21 cellular contexts compared by ENCODE assay signal in genomic region chr2:67829470-67829869, GRCh38.
DNase-seq lines count a peak whose midpoint lies in the region; ATAC-seq and TF ChIP-seq lines count a peak whose summit lies in the region.
"Had no signal": no experiment of that assay in that cellular context is flagged by ENCODE, and none has a peak within 500 bp of the region (broad histone marks: within the 10 kb centered on the region; RNA-seq: fewer than 3 reads in every experiment).

No MANE protein-coding gene starts in this region.

- in situ Hi-C loops in IMR-90 (cut with MboI; ENCODE audit: low sequenced_read_pairs) = loop anchor here (25.0 kb wide), 1 partner anchor 342 kb away; no protein-coding TSS in a partner anchor

- H3K4me1 ChIP-seq in IMR-90 (ENCODE audit: control insufficient read depth, insufficient read depth, low read length) (peaks cover 5% of the 10 kb centered on the region; the same call in 1 of the 2 replicates), Karpas-422 (ENCODE audit: low read length) (peaks cover 72% of the 10 kb centered on the region), esophagus muscularis mucosa (peaks cover 0 to 9% (median 4%) of the 10 kb centered on the region in 4 donors)
- H3K4me1 ChIP-seq: BE2C had no signal

- no peak for TF ChIP-seq RAD21 in IMR-90 (IDR thresholded peaks at IDR 0.05; ENCODE audit: low read length)

- H3K4me2 ChIP-seq in IMR-90 (ENCODE audit: low read depth, low read length) (no peak overlapping the region), Karpas-422 (ENCODE audit: low read depth, low read length, poor library complexity, severe bottlenecking) (no peak overlapping the region)
- H3K4me2 ChIP-seq: BLaER1 had no signal

- H4K20me1 ChIP-seq in IMR-90 (ENCODE audit: insufficient read depth, low read length) (no peaks in the 10 kb centered on the region), Karpas-422 (ENCODE audit: insufficient read depth, low read depth, low read length) (no peaks in the 10 kb centered on the region)
- H4K20me1 ChIP-seq: BLaER1 had no signal

- no peak overlapping the region for H2AFZ ChIP-seq in IMR-90 (replicated peaks; ENCODE audit: low read length, poor library complexity)
- H2AFZ ChIP-seq in Karpas-422 (ENCODE audit: low read length) = peak overlapping the region; percentile 75

- no peak overlapping the region for H3K9ac ChIP-seq in IMR-90 (ENCODE audit: low read depth, low read length)
- peak overlapping the region; percentile 21 for H3K9ac ChIP-seq in Karpas-422 (ENCODE audit: low read length)
- H3K9ac ChIP-seq: BLaER1 had no signal

- H3K9me2 ChIP-seq in Karpas-422 (replicated peaks; ENCODE audit: insufficient read depth, low read length) = no peaks in the 10 kb centered on the region

- H4K5ac ChIP-seq in IMR-90 (ENCODE audit: low read depth, low read length) = no peak overlapping the region

- peak overlapping the region; percentile 42; the same call in 1 of the 2 replicates for H3K14ac ChIP-seq in IMR-90 (replicated peaks; ENCODE audit: low read depth, low read length)

- H3K56ac ChIP-seq in IMR-90 (ENCODE audit: extremely low read depth, insufficient read depth, low read length) = no peak overlapping the region

- no peak overlapping the region for H2AK9ac ChIP-seq in IMR-90 (replicated peaks; ENCODE audit: low read depth, low read length, poor library complexity)

- H3K27ac ChIP-seq in IMR-90 (ENCODE audit: insufficient read depth, low read length) (no peak overlapping the region), Karpas-422 (ENCODE audit: low read length) (peak overlapping the region; percentile 97), esophagus muscularis mucosa (replicated peaks in 1 of 4) (no peak overlapping the region)
- H3K27ac ChIP-seq: BLaER1 had no signal

- H3K79me1 ChIP-seq in IMR-90 (ENCODE audit: low read depth in 1 of 2, low read length in 2 of 2) = no peaks in the 10 kb centered on the region

- CTCF ChIA-PET in IMR-90 (lab: Yijun Ruan, JAX) = interaction anchor here (0.6 to 1.1 kb wide), 2 partner anchors 133 to 178 kb away, joined by 3 to 4 read pairs; no protein-coding TSS in a partner anchor

- H3K23ac ChIP-seq in IMR-90 (ENCODE audit: low read depth, low read length) = no peak overlapping the region

- DNase-seq in IMR-90 (no peak), Karpas-422 (peak; percentile 53), esophagus muscularis mucosa (ENCODE audit: extremely low spot score) (peak; percentile 68), GM03348 (ENCODE audit: low spot score) (no peak)
- DNase-seq: 8988T; ACHN; BE2C; C1 segment of cervical spinal cord; CD4-positive, alpha-beta memory T cell; CD4-positive, CD25-positive, alpha-beta regulatory T cell; CD8-positive, alpha-beta memory T cell; COR-L47; DMS 273 treated with DMSO at 0.1 percent for 48 hours; DMS153; DMS53; DMS79; DND-41; EL; GDM1 had no signal

- no peak overlapping the region for H4K8ac ChIP-seq in IMR-90 (ENCODE audit: low read depth in 2 of 2, low read length in 2 of 2)

- no peaks in the 10 kb centered on the region for H3K27me3 ChIP-seq in IMR-90 (ENCODE audit: control insufficient read depth, insufficient read depth, low read length)
- no peaks in the 10 kb centered on the region for H3K27me3 ChIP-seq in Karpas-422 (ENCODE audit: low read length)
- H3K27me3 ChIP-seq in esophagus muscularis mucosa = no peaks in the 10 kb centered on the region
- H3K27me3 ChIP-seq: BE2C, BLaER1 had no signal

- TF ChIP-seq EP300 in esophagus muscularis mucosa (IDR thresholded peaks at IDR 0.05) = no peak

- H3K4me3 ChIP-seq in IMR-90 (ENCODE audit: insufficient read depth, low read depth, low read length) (no peak overlapping the region), Karpas-422 (ENCODE audit: low read length) (no peak overlapping the region), esophagus muscularis mucosa (no peak overlapping the region)
- H3K4me3 ChIP-seq: BLaER1 had no signal

- no peak overlapping the region for H3K18ac ChIP-seq in IMR-90 (ENCODE audit: low read depth, low read length)

- TF ChIP-seq CTCF in IMR-90 (conservative IDR thresholded peaks at IDR 0.05; ENCODE audit: low read depth, low read length) (no peak), esophagus muscularis mucosa (IDR thresholded peaks at IDR 0.05) (no peak)

- no peak for ATAC-seq in IMR-90 (ENCODE audit: low read depth)
- ATAC-seq in HG02588 (IDR thresholded peaks at IDR 0.05; ENCODE audit: unreplicated experiment) = no peak

- BruUV-seq in IMR-90 (replicated peaks; lab: Mats Ljungman, UMichigan) = no TSS peak

- peak overlapping the region; percentile 8; the same call in 1 of the 2 replicates for H2BK20ac ChIP-seq in IMR-90 (ENCODE audit: low read depth, low read length)

- no peaks in the 10 kb centered on the region for H3K9me1 ChIP-seq in IMR-90 (ENCODE audit: insufficient read depth, low read length)

- no peaks in the 10 kb centered on the region for H3K79me2 ChIP-seq in Karpas-422 (ENCODE audit: low read length)

- H2AK5ac ChIP-seq in IMR-90 (ENCODE audit: low read depth, low read length) = peak overlapping the region; percentile 68; the same call in 1 of the 2 replicates

- intact Hi-C loops in IMR-90 (cut with micrococcal nuclease) = no loop called here
- intact Hi-C loops in esophagus muscularis mucosa (cut with DNase I) = no loop called here

- TF ChIP-seq POLR2A in IMR-90 (IDR thresholded peaks at IDR 0.05; ENCODE audit: low read depth, low read length) = no peak
- no peak for TF ChIP-seq POLR2A in esophagus muscularis mucosa (IDR thresholded peaks at IDR 0.05; ENCODE audit: low read depth)

- no CpG with 5 or more reads among the region's 2 CpGs for WGBS in IMR-90 (ENCODE audit: extremely low coverage in 2 of 2, insufficient read length in 1 of 2), 2 experiments
- 92% methylated on average over 2 of the region's 2 CpGs for WGBS in esophagus muscularis mucosa

- no peak overlapping the region for H3K4ac ChIP-seq in IMR-90 (ENCODE audit: low read depth, low read length)

- dilution Hi-C loops in IMR-90 (cut with HindIII; ENCODE audit: low sequenced_read_pairs, unreplicated experiment) = no loop called here

- peak overlapping the region; percentile 83; the same call in 2 of the 3 replicates for H2BK15ac ChIP-seq in IMR-90 (ENCODE audit: low read depth, low read length)

- peak overlapping the region; percentile 30 for H2BK120ac ChIP-seq in IMR-90 (ENCODE audit: low read depth, low read length)

- H3K9me3 ChIP-seq in IMR-90 (ENCODE audit: control insufficient read depth, insufficient read depth, low read length) (no peaks in the 10 kb centered on the region), Karpas-422 (ENCODE audit: low read length) (no peaks in the 10 kb centered on the region), esophagus muscularis mucosa (no peaks in the 10 kb centered on the region)
- H3K9me3 ChIP-seq: BE2C had no signal

- H2BK5ac ChIP-seq in IMR-90 (ENCODE audit: low read depth, low read length, poor library complexity, severe bottlenecking) = no peak overlapping the region

- H3K36me3 ChIP-seq in IMR-90 (ENCODE audit: control insufficient read depth, insufficient read depth, low read length) (no peaks in the 10 kb centered on the region), Karpas-422 (ENCODE audit: insufficient read depth, low read length) (no peaks in the 10 kb centered on the region), esophagus muscularis mucosa (no peaks in the 10 kb centered on the region)
- H3K36me3 ChIP-seq: BE2C, BLaER1 had no signal

- POLR2A ChIA-PET in IMR-90 (lab: Charles Lee; ENCODE audit: unreplicated experiment) = no interaction called here

- no peak overlapping the region for H4K91ac ChIP-seq in IMR-90 (ENCODE audit: insufficient read depth, low read depth, low read length)

TF ChIP-seq in IMR-90, 13 proteins besides CTCF, POLR2A, EP300 and RAD21:
- TF ChIP-seq NFE2L2 (IDR thresholded peaks at IDR 0.05; ENCODE audit: low read depth, low read length) (no peak), CHD1 (IDR thresholded peaks at IDR 0.05; ENCODE audit: low read depth, low read length) (no peak), USF2 (IDR thresholded peaks at IDR 0.05; ENCODE audit: low read depth, low read length) (no peak), MAZ (IDR thresholded peaks at IDR 0.05; ENCODE audit: borderline replicate concordance, low read depth, low read length) (no peak), BHLHE40 (IDR thresholded peaks at IDR 0.05; ENCODE audit: low read depth, low read length) (no peak), MXI1 (IDR thresholded peaks at IDR 0.05; ENCODE audit: borderline replicate concordance, low read depth, low read length) (no peak), RFX5 (IDR thresholded peaks at IDR 0.05; ENCODE audit: low read depth, low read length) (no peak), SMC3 (IDR thresholded peaks at IDR 0.05; ENCODE audit: low read depth, low read length) (no peak), CEBPB (IDR thresholded peaks at IDR 0.05; ENCODE audit: low read depth, low read length) (no peak), MAFK (IDR thresholded peaks at IDR 0.05; ENCODE audit: low read depth, low read length) (no peak)
- TF ChIP-seq, protein P1, sequence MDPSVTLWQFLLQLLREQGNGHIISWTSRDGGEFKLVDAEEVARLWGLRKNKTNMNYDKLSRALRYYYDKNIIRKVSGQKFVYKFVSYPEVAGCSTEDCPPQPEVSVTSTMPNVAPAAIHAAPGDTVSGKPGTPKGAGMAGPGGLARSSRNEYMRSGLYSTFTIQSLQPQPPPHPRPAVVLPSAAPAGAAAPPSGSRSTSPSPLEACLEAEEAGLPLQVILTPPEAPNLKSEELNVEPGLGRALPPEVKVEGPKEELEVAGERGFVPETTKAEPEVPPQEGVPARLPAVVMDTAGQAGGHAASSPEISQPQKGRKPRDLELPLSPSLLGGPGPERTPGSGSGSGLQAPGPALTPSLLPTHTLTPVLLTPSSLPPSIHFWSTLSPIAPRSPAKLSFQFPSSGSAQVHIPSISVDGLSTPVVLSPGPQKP (IDR thresholded peaks at IDR 0.05; ENCODE audit: borderline replicate concordance, low read depth, low read length) = no peak
TF ChIP-seq in IMR-90: peak in this region for 0.

Comparison
In these comparisons a context has a peak if more than half of its experiments do, and no peak if none do; other contexts are left out.
1. DNase-seq: peak in Karpas-422 (single experiment) and esophagus muscularis mucosa (single experiment); none in IMR-90 (single experiment) and GM03348 (single experiment).